ENCODE assay signal across 3 cellular contexts in the genomic region with DNA sequence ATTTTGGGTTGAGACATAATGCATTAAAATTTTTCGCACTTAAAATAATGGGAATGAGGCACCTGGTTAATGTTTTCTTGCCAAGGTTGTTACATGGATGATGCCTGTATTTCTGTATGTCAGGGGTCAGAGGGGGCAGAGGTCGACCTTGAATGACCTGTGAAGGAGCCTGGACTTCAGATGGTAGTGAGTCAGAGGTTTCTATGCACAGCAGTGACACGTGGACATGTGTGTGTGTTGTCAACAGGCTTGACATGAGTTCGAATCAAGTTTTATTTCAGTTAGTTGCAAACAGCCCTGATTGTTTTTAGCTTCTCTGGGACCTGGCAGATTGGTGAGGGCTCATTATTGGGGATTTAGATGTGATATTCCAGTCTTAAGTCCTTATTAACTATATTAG.
TF ChIP-seq lines count a peak whose summit lies in the region.

No MANE protein-coding gene starts in this region.

TF ChIP-seq in K562, 482 proteins besides CTCF, POLR2A, EP300 and RAD21 (continues in another document):
- TF ChIP-seq, protein P1, sequence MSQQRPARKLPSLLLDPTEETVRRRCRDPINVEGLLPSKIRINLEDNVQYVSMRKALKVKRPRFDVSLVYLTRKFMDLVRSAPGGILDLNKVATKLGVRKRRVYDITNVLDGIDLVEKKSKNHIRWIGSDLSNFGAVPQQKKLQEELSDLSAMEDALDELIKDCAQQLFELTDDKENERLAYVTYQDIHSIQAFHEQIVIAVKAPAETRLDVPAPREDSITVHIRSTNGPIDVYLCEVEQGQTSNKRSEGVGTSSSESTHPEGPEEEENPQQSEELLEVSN (IDR thresholded peaks at IDR 0.05; ENCODE audit: borderline replicate concordance in 1 of 2, extremely low read depth in 1 of 2, insufficient read depth in 1 of 2, insufficient read length in 1 of 2, low read depth in 1 of 2, low read length in 1 of 2, poor library complexity in 1 of 2, severe bottlenecking in 1 of 2) = peak in 1 of 2 experiments; percentile 18

TF ChIP-seq in HepG2, 621 proteins besides CTCF, POLR2A, EP300 and RAD21 (continues in another document):
- TF ChIP-seq ISL2 (CRISPR knock-in tag; IDR thresholded peaks at IDR 0.05) (no peak), FOSL2 (CRISPR knock-in tag; IDR thresholded peaks at IDR 0.05) (peak; percentile 84), BCL6 (CRISPR knock-in tag; IDR thresholded peaks at IDR 0.05) (no peak), MEIS2 (CRISPR knock-in tag; IDR thresholded peaks at IDR 0.05) (no peak), RARA (CRISPR knock-in tag; IDR thresholded peaks at IDR 0.05) (peak; percentile 85), FOXA3 (CRISPR knock-in tag; IDR thresholded peaks at IDR 0.05) (peak; percentile 31; the same call in 1 of the 2 replicates), MLX (CRISPR knock-in tag; IDR thresholded peaks at IDR 0.05) (peak; percentile 81), PPARG (CRISPR knock-in tag; conservative IDR thresholded peaks at IDR 0.05) (peak; percentile 30; the same call in 1 of the 2 replicates), NR2F6 (IDR thresholded peaks at IDR 0.05) (peak; percentile 86), NR2F6 (CRISPR knock-in tag; IDR thresholded peaks at IDR 0.05) (peak; percentile 80), RXRB (CRISPR knock-in tag; IDR thresholded peaks at IDR 0.05; ENCODE audit: borderline replicate concordance) (peak; percentile 89), MED1 (CRISPR knock-in tag; IDR thresholded peaks at IDR 0.05) (peak; percentile 46; the same call in 1 of the 2 replicates), FUBP1 (CRISPR knock-in tag; IDR thresholded peaks at IDR 0.05; ENCODE audit: borderline replicate concordance) (no peak), NR2C2 (CRISPR knock-in tag; IDR thresholded peaks at IDR 0.05; ENCODE audit: borderline replicate concordance) (peak; percentile 61), BHLHE40 (IDR thresholded peaks at IDR 0.05; ENCODE audit: low read length) (peak; percentile 44; the same call in 1 of the 2 replicates), TOPORS (CRISPR knock-in tag; IDR thresholded peaks at IDR 0.05) (no peak), HMG20A (CRISPR knock-in tag; IDR thresholded peaks at IDR 0.05; ENCODE audit: borderline replicate concordance) (peak; percentile 66; the same call in 1 of the 2 replicates), TEAD3 (CRISPR knock-in tag; optimal IDR thresholded peaks at IDR 0.05; ENCODE audit: borderline replicate concordance) (peak; percentile 27)
- TF ChIP-seq, protein P2, sequence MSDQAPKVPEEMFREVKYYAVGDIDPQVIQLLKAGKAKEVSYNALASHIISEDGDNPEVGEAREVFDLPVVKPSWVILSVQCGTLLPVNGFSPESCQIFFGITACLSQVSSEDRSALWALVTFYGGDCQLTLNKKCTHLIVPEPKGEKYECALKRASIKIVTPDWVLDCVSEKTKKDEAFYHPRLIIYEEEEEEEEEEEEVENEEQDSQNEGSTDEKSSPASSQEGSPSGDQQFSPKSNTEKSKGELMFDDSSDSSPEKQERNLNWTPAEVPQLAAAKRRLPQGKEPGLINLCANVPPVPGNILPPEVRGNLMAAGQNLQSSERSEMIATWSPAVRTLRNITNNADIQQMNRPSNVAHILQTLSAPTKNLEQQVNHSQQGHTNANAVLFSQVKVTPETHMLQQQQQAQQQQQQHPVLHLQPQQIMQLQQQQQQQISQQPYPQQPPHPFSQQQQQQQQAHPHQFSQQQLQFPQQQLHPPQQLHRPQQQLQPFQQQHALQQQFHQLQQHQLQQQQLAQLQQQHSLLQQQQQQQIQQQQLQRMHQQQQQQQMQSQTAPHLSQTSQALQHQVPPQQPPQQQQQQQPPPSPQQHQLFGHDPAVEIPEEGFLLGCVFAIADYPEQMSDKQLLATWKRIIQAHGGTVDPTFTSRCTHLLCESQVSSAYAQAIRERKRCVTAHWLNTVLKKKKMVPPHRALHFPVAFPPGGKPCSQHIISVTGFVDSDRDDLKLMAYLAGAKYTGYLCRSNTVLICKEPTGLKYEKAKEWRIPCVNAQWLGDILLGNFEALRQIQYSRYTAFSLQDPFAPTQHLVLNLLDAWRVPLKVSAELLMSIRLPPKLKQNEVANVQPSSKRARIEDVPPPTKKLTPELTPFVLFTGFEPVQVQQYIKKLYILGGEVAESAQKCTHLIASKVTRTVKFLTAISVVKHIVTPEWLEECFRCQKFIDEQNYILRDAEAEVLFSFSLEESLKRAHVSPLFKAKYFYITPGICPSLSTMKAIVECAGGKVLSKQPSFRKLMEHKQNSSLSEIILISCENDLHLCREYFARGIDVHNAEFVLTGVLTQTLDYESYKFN (CRISPR knock-in tag; conservative IDR thresholded peaks at IDR 0.05) = peak; percentile 40; the same call in 1 of the 2 replicates
- TF ChIP-seq, protein P3, sequence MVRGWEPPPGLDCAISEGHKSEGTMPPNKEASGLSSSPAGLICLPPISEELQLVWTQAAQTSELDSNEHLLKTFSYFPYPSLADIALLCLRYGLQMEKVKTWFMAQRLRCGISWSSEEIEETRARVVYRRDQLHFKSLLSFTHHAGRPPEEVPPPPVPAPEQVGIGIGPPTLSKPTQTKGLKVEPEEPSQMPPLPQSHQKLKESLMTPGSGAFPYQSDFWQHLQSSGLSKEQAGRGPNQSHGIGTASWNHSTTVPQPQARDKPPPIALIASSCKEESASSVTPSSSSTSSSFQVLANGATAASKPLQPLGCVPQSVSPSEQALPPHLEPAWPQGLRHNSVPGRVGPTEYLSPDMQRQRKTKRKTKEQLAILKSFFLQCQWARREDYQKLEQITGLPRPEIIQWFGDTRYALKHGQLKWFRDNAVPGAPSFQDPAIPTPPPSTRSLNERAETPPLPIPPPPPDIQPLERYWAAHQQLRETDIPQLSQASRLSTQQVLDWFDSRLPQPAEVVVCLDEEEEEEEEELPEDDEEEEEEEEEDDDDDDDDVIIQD (CRISPR knock-in tag; IDR thresholded peaks at IDR 0.05; ENCODE audit: low read depth) = peak; percentile 23; the same call in 1 of the 2 replicates
- TF ChIP-seq, protein P4, sequence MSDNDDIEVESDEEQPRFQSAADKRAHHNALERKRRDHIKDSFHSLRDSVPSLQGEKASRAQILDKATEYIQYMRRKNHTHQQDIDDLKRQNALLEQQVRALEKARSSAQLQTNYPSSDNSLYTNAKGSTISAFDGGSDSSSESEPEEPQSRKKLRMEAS (IDR thresholded peaks at IDR 0.05) = peak; percentile 62; the same call in 1 of the 2 replicates

TF ChIP-seq in SK-N-SH treated with all-trans-retinoic acid at 6 μM for 48 hours, 23 proteins besides CTCF, POLR2A, EP300 and RAD21:
- TF ChIP-seq ZNF8 (CRISPR knock-in tag; IDR thresholded peaks at IDR 0.05) (no peak), BACH2 (CRISPR knock-in tag; IDR thresholded peaks at IDR 0.05; ENCODE audit: borderline replicate concordance) (no peak), TOX (CRISPR knock-in tag; IDR thresholded peaks at IDR 0.05; ENCODE audit: borderline replicate concordance) (no peak), CSDC2 (CRISPR knock-in tag; IDR thresholded peaks at IDR 0.05) (no peak), CSRNP3 (CRISPR knock-in tag; IDR thresholded peaks at IDR 0.05) (no peak)
- TF ChIP-seq, protein P5, sequence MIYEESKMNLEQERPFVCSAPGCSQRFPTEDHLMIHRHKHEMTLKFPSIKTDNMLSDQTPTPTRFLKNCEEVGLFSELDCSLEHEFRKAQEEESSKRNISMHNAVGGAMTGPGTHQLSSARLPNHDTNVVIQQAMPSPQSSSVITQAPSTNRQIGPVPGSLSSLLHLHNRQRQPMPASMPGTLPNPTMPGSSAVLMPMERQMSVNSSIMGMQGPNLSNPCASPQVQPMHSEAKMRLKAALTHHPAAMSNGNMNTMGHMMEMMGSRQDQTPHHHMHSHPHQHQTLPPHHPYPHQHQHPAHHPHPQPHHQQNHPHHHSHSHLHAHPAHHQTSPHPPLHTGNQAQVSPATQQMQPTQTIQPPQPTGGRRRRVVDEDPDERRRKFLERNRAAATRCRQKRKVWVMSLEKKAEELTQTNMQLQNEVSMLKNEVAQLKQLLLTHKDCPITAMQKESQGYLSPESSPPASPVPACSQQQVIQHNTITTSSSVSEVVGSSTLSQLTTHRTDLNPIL (CRISPR knock-in tag; IDR thresholded peaks at IDR 0.05; ENCODE audit: low read depth) = no peak
